Comparison of ENCODE assay signal across 8 cellular contexts in the genomic region with DNA sequence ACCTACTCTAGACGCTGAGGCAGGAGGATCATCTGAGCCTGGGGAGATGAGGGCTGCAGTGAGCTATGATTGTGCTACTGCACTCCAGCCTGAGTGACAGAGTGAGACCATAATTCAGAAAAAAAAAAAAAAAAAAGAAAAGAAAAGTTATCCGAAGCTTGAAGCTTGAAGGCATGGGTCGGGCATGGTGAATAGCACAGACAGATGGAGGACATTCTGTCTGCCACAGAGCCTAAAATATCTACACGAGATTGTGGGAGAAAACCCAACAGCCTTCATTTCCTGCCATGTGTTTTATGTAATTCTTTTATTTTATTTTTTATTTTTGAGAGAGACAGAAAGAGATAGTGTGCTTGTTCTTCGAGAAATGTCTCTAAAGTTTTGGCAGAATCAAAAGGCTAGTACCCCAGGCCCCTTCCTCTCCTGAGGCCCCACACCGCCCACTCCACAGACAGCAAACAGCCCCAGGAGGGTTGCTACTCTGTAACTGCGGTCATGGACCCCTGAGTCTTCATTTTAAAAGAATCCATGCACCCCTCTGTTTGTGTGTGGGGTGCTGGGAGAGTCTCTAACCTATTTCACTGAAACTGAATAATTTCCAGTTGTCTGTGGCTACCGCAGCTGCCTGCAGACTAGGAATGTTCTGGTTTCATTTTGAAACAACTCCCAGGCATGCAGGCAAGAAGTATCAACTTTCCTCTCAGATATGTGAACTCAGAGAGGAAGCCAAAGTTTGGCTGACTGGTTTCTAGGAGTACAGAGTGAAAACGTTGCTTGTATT. TPM values are rescaled to one million over a fixed set of nuclear protein-coding genes. Genes with fewer than 3 reads are reported as not detected.
DNase-seq lines count a peak whose midpoint lies in the region; ATAC-seq and TF ChIP-seq lines count a peak whose summit lies in the region.

No MANE protein-coding gene starts in this region.

- H3K27me3 Mint-ChIP-seq in activated T-helper 2 cell treated with anti-CD3 and anti-CD28 coated beads, Interferon-gamma antibody, Interleukin-2, Interleukin-4, amounts not matched to agents 10 μg/mL and 5 μg/mL and 100 μg/mL, durations not matched to agents 14 hours and 24 hours and 36 hours (ENCODE audit: low read depth) = peaks cover 47% of the 10 kb centered on the region

- 35 to 43% methylated on average over 9 of the region's 9 CpGs for WGBS in upper lobe of left lung, 2 donors

- peaks cover 9% of the 10 kb centered on the region for H3K36me3 Mint-ChIP-seq in activated T-helper 2 cell treated with anti-CD3 and anti-CD28 coated beads, Interferon-gamma antibody, Interleukin-2, Interleukin-4, amounts not matched to agents 10 μg/mL and 5 μg/mL and 100 μg/mL, durations not matched to agents 14 hours and 24 hours and 36 hours (ENCODE audit: low read depth)

- no peak overlapping the region for H3K4me3 Mint-ChIP-seq in activated T-helper 2 cell treated with anti-CD3 and anti-CD28 coated beads, Interferon-gamma antibody, Interleukin-2, Interleukin-4, amounts not matched to agents 10 μg/mL and 5 μg/mL and 100 μg/mL, durations not matched to agents 14 hours and 24 hours and 36 hours (ENCODE audit: low read depth)

- H3K9me3 ChIP-seq in ascending aorta (no peaks in the 10 kb centered on the region), upper lobe of left lung (no peaks in the 10 kb centered on the region)

- peaks cover 3 to 16% of the 10 kb centered on the region in 2 donors for H3K4me1 ChIP-seq in ascending aorta
- H3K4me1 ChIP-seq in upper lobe of left lung = peaks cover 25 to 59% (median 42%) of the 10 kb centered on the region in 4 donors

- intact Hi-C loops in ascending aorta (cut with DNase I) = no loop called here
- intact Hi-C loops in activated T-helper 2 cell treated with anti-CD3 and anti-CD28 coated beads, Interferon-gamma antibody, Interleukin-2, Interleukin-4, amounts not matched to agents 10 μg/mL and 5 μg/mL and 100 μg/mL, durations not matched to agents 14 hours and 24 hours and 36 hours (cut with micrococcal nuclease) = no loop called here

- H3K4me3 ChIP-seq in ascending aorta = peak overlapping the region in 1 of 2 donors; percentile 61
- peak overlapping the region in 2 of 4 donors; percentile 9 to 19 for H3K4me3 ChIP-seq in upper lobe of left lung

- no peak for TF ChIP-seq EP300 in upper lobe of left lung (IDR thresholded peaks at IDR 0.05)

- peak; percentile 56 for DNase-seq in activated CD8-positive, alpha-beta memory T cell treated with anti-CD3 and anti-CD28 coated beads for 24 hours
- DNase-seq in activated CD8-positive, alpha-beta memory T cell treated with anti-CD3 and anti-CD28 coated beads, Interleukin-2, amount 50 U/mL, for 48 hours = no peak
- no peak for DNase-seq in ascending aorta (ENCODE audit: low spot score in 2 of 2)
- DNase-seq in left kidney (ENCODE audit: low read depth, low spot score) = peak; percentile 86
- no peak for DNase-seq in upper lobe of left lung
- no peak for DNase-seq in activated T-helper 2 cell treated with anti-CD3 and anti-CD28 coated beads, Interferon-gamma antibody, Interleukin-2, Interleukin-4, amounts not matched to agents 10 μg/mL and 5 μg/mL and 100 μg/mL, durations not matched to agents 14 hours and 24 hours and 36 hours (ENCODE audit: low spot score)
- DNase-seq in activated gamma-delta T cell (lab: John Stamatoyannopoulos, UW) = no peak

- no peaks in the 10 kb centered on the region for H3K9me3 Mint-ChIP-seq in activated T-helper 2 cell treated with anti-CD3 and anti-CD28 coated beads, Interferon-gamma antibody, Interleukin-2, Interleukin-4, amounts not matched to agents 10 μg/mL and 5 μg/mL and 100 μg/mL, durations not matched to agents 14 hours and 24 hours and 36 hours

- H3K36me3 ChIP-seq in ascending aorta (no peaks in the 10 kb centered on the region), upper lobe of left lung (no peaks in the 10 kb centered on the region)

- H3K27ac ChIP-seq in ascending aorta (peak overlapping the region; percentile 76 to 92), upper lobe of left lung (peak overlapping the region; percentile 74 to 87 (median 79))

- H3K27me3 ChIP-seq in ascending aorta (no peaks in the 10 kb centered on the region), upper lobe of left lung (no peaks in the 10 kb centered on the region)

- H3K4me1 Mint-ChIP-seq in activated T-helper 2 cell treated with anti-CD3 and anti-CD28 coated beads, Interferon-gamma antibody, Interleukin-2, Interleukin-4, amounts not matched to agents 10 μg/mL and 5 μg/mL and 100 μg/mL, durations not matched to agents 14 hours and 24 hours and 36 hours (ENCODE audit: low read depth) = peaks cover 33% of the 10 kb centered on the region

- no peak for TF ChIP-seq CTCF in ascending aorta (IDR thresholded peaks at IDR 0.05)
- no peak for TF ChIP-seq CTCF in upper lobe of left lung (IDR thresholded peaks at IDR 0.05)

- TF ChIP-seq POLR2A in upper lobe of left lung (IDR thresholded peaks at IDR 0.05) = no peak

- ATAC-seq in upper lobe of left lung (ENCODE audit: low FRiP score in 2 of 2) (peak in 1 of 2 donors; percentile 57), HG03457 (IDR thresholded peaks at IDR 0.05; ENCODE audit: unreplicated experiment) (no peak)

- H3K27ac Mint-ChIP-seq in activated T-helper 2 cell treated with anti-CD3 and anti-CD28 coated beads, Interferon-gamma antibody, Interleukin-2, Interleukin-4, amounts not matched to agents 10 μg/mL and 5 μg/mL and 100 μg/mL, durations not matched to agents 14 hours and 24 hours and 36 hours = no peak overlapping the region

RNA-seq across cellular contexts. Expression of gene RCBTB2, which starts 38.4 kb away (rescaled TPM):
- total RNA-seq in ascending aorta = 1.8 TPM
- 10 to 100 TPM in 3 of 6 donors, 1 to 10 TPM in 3; 5.5 to 17.0 (median 9.9) TPM for total RNA-seq in upper lobe of left lung
- 2.7 and 3.4 TPM in 2 replicates for total RNA-seq in activated T-helper 2 cell treated with anti-CD3 and anti-CD28 coated beads, Interferon-gamma antibody, Interleukin-2, Interleukin-4, amounts not matched to agents 10 μg/mL and 5 μg/mL and 100 μg/mL, durations not matched to agents 14 hours and 24 hours and 36 hours

Comparison
In these comparisons a context has a peak if more than half of its experiments do, and no peak if none do; other contexts are left out.
1. DNase-seq: peak in activated CD8-positive, alpha-beta memory T cell treated with anti-CD3 and anti-CD28 coated beads for 24 hours (single experiment) and left kidney (single experiment); none in activated CD8-positive, alpha-beta memory T cell treated with anti-CD3 and anti-CD28 coated beads, Interleukin-2, amount 50 U/mL, for 48 hours (single experiment), ascending aorta (0 of 2), upper lobe of left lung (0 of 2), activated T-helper 2 cell treated with anti-CD3 and anti-CD28 coated beads, Interferon-gamma antibody, Interleukin-2, Interleukin-4, amounts not matched to agents 10 μg/mL and 5 μg/mL and 100 μg/mL, durations not matched to agents 14 hours and 24 hours and 36 hours (single experiment) and activated gamma-delta T cell (single experiment).